Comparison of ENCODE assay signal across 1 cellular context in genomic region chr2:43459455-43459854, GRCh38.
TF ChIP-seq lines count a peak whose summit lies in the region.

No MANE protein-coding gene starts in this region.

TF ChIP-seq in SK-N-SH treated with all-trans-retinoic acid at 6 μM for 48 hours, 23 proteins besides CTCF, POLR2A, EP300 and RAD21 (continued from another document):
- TF ChIP-seq ESRRG (CRISPR knock-in tag; IDR thresholded peaks at IDR 0.05) (no peak), OSR1 (CRISPR knock-in tag; IDR thresholded peaks at IDR 0.05) (no peak), ZNF565 (CRISPR knock-in tag; conservative IDR thresholded peaks at IDR 0.05; ENCODE audit: low read depth) (no peak), TSHZ2 (CRISPR knock-in tag; IDR thresholded peaks at IDR 0.05) (no peak), TCF4 (CRISPR knock-in tag; IDR thresholded peaks at IDR 0.05; ENCODE audit: borderline replicate concordance) (no peak)
TF ChIP-seq in SK-N-SH treated with all-trans-retinoic acid at 6 μM for 48 hours: peak in this region for 0.
